ENCODE assay signal across 9 cellular contexts in genomic region chr10:72298774-72299519, GRCh38. TPM values are rescaled to one million over a fixed set of nuclear protein-coding genes. Genes with fewer than 3 reads are reported as not detected.
A peak's percentile ranks its signal among the peaks of the same experiment; 100 is the strongest.
DNase-seq lines count a peak whose midpoint lies in the region; ATAC-seq, FAIRE-seq and TF ChIP-seq lines count a peak whose summit lies in the region.
"Had no signal": no experiment of that assay in that cellular context is flagged by ENCODE, and none has a peak within 500 bp of the region (broad histone marks: within the 10 kb centered on the region; RNA-seq: fewer than 3 reads in every experiment).

No MANE protein-coding gene starts in this region.

- in situ Hi-C loops in HepG2 (cut with HindIII; ENCODE audit: extremely low pct_ligation_motif_present, low pct_unique_long_range_greater_than_20kb): no loop called here

- H3K27me3 ChIP-seq in HepG2 (ENCODE audit: control insufficient read depth in 1 of 2, insufficient read depth in 2 of 2, low read length in 2 of 2) (no peaks in the 10 kb centered on the region), right lobe of liver (peaks cover 0 to 5% of the 10 kb centered on the region in 2 donors), neural cell (ENCODE audit: insufficient read depth, low read depth, low read length) (no peaks in the 10 kb centered on the region)

- H4K20me1 ChIP-seq in HepG2 (ENCODE audit: insufficient read depth, low read length) (no peaks in the 10 kb centered on the region), neural cell (ENCODE audit: insufficient read depth) (no peaks in the 10 kb centered on the region)

- no peak overlapping the region for H3K4me2 ChIP-seq in HepG2 (ENCODE audit: low read depth, low read length)
- no peak overlapping the region for H3K4me2 ChIP-seq in neural cell (ENCODE audit: low read length)

- no peaks in the 10 kb centered on the region for H3K27me3 Mint-ChIP-seq in central memory CD8-positive, alpha-beta T cell

- FAIRE-seq in HepG2 (lab: Jason Lieb, UNC): no peak
- FAIRE-seq in frontal cortex (lab: Jason Lieb, UNC): no peak
- FAIRE-seq in HTR-8/SVneo (lab: Jason Lieb, UNC): no peak

- peaks cover 17% of the 10 kb centered on the region for H3K36me3 Mint-ChIP-seq in central memory CD8-positive, alpha-beta T cell (ENCODE audit: insufficient read depth)

- H3K9ac ChIP-seq in HepG2 (ENCODE audit: insufficient read depth, low read depth, low read length): no peak overlapping the region
- H3K9ac ChIP-seq in neural cell (ENCODE audit: low read length): peak overlapping the region; percentile 59

- TF ChIP-seq CTCF in HepG2 (CRISPR knock-in tag; IDR thresholded peaks at IDR 0.05): no peak
- TF ChIP-seq CTCF in right lobe of liver (IDR thresholded peaks at IDR 0.05): no peak
- TF ChIP-seq CTCF in neural cell (IDR thresholded peaks at IDR 0.05; ENCODE audit: poor library complexity, severe bottlenecking): no peak

- H3K27ac ChIP-seq in HepG2 (ENCODE audit: extremely low read length, insufficient read depth, low read length): no peak overlapping the region
- H3K27ac ChIP-seq in right lobe of liver: peak overlapping the region in 1 of 3 donors; percentile 78
- peak overlapping the region; percentile 61 for H3K27ac ChIP-seq in neural cell (ENCODE audit: low read length)

- CTCF ChIA-PET in HepG2 (lab: Yijun Ruan, JAX; ENCODE audit: low intra/inter-chr PET ratio, low total read pairs): no interaction called here

- POLR2A ChIA-PET in HepG2 (lab: Yijun Ruan, JAX): no interaction called here

- H3K27ac Mint-ChIP-seq in central memory CD8-positive, alpha-beta T cell (ENCODE audit: low read depth): peak overlapping the region; percentile 97

- no peaks in the 10 kb centered on the region for H3K36me3 ChIP-seq in HepG2 (replicated peaks in 1 of 2; ENCODE audit: control insufficient read depth in 1 of 2, insufficient read depth in 2 of 2, low read length in 2 of 2)
- no peaks in the 10 kb centered on the region for H3K36me3 ChIP-seq in right lobe of liver
- H3K36me3 ChIP-seq in neural cell (ENCODE audit: insufficient read depth, low read length): no peaks in the 10 kb centered on the region

- no peaks in the 10 kb centered on the region for H3F3A ChIP-seq in neural cell (ENCODE audit: insufficient read depth, low read length, poor library complexity, severe bottlenecking)

- H3K9me3 ChIP-seq in HepG2 (ENCODE audit: low read length) (no peaks in the 10 kb centered on the region), right lobe of liver (no peaks in the 10 kb centered on the region), neural cell (ENCODE audit: low read length) (no peaks in the 10 kb centered on the region)

- 72% methylated on average over 9 of the region's 13 CpGs for WGBS in HepG2 (ENCODE audit: low lambda C conversion rate)
- 50% methylated on average over 1 of the region's 13 CpGs for WGBS in right lobe of liver (ENCODE audit: insufficient coverage, low coverage, low lambda C conversion rate, missing lambda C conversion rate)

- peaks cover 45% of the 10 kb centered on the region for H3K4me1 ChIP-seq in HepG2 (ENCODE audit: insufficient read depth, low read length)
- peaks cover 0 to 3% (median 0%) of the 10 kb centered on the region in 4 donors for H3K4me1 ChIP-seq in right lobe of liver

- H3K4me3 ChIP-seq in HepG2 (replicated peaks in 1 of 3; ENCODE audit: insufficient read depth in 1 of 3, low read depth in 2 of 3, low read length in 3 of 3) (no peak overlapping the region), right lobe of liver (no peak overlapping the region), neural cell (ENCODE audit: low read length) (peak overlapping the region; percentile 78)

- intact Hi-C loops in HepG2 (cut with micrococcal nuclease; ENCODE audit: unreplicated experiment) (no loop called here), right lobe of liver (cut with DNase I) (no loop called here)

- no peaks in the 10 kb centered on the region for H3K9me3 Mint-ChIP-seq in central memory CD8-positive, alpha-beta T cell

- no peak overlapping the region for H3K4me3 Mint-ChIP-seq in central memory CD8-positive, alpha-beta T cell

- no peaks in the 10 kb centered on the region for H3K9me2 ChIP-seq in neural cell (ENCODE audit: insufficient read depth, low read length)

- ATAC-seq in HepG2 (peak; percentile 23; the same call in 2 of the 3 replicates), right lobe of liver (no peak), HG02798 (IDR thresholded peaks at IDR 0.05; ENCODE audit: poor library complexity, unreplicated experiment) (no peak)
- no peak for ATAC-seq in central memory CD8-positive, alpha-beta T cell (replicated peaks; ENCODE audit: extremely low read depth, poor library complexity, severe bottlenecking)

- TF ChIP-seq EP300 in HepG2 (IDR thresholded peaks at IDR 0.05; ENCODE audit: low read depth in 2 of 2, low read length in 2 of 2): no peak
- no peak for TF ChIP-seq EP300 in HepG2 (CRISPR knock-in tag; IDR thresholded peaks at IDR 0.05; ENCODE audit: borderline replicate concordance)
- TF ChIP-seq EP300 in neural cell (conservative IDR thresholded peaks at IDR 0.05; ENCODE audit: poor library complexity, severe bottlenecking): no peak

- H2AFZ ChIP-seq in HepG2 (ENCODE audit: low read length) (no peak overlapping the region), neural cell (ENCODE audit: low read depth, low read length) (peak overlapping the region; percentile 65)

- no TSS peak for BruUV-seq in HepG2 (replicated peaks; lab: Mats Ljungman, UMichigan)

- TF ChIP-seq POLR2A in HepG2 (IDR thresholded peaks at IDR 0.05; ENCODE audit: insufficient read depth in 1 of 2, low read depth in 2 of 2, low read length in 2 of 2) (no peak), right lobe of liver (IDR thresholded peaks at IDR 0.05) (no peak)

- DNase-seq in HepG2 (ENCODE audit: low spot score): no peak
- DNase-seq in right lobe of liver: no peak
- DNase-seq in central memory CD8-positive, alpha-beta T cell (ENCODE audit: low spot score in 2 of 2): no peak
- DNase-seq in middle frontal gyrus (ENCODE audit: extremely low spot score, low spot score): no peak
- no peak for DNase-seq in frontal cortex (ENCODE audit: low spot score in 2 of 2)
- no peak for DNase-seq in HTR-8/SVneo (ENCODE audit: insufficient read length, low spot score)
- DNase-seq: activated CD4-positive, alpha-beta T cell treated with anti-CD3 and anti-CD28 coated beads, Interleukin-2, amount 50 U/mL, for 48 hours had no signal

- TF ChIP-seq RAD21 in HepG2 (CRISPR knock-in tag; IDR thresholded peaks at IDR 0.05): no peak
- TF ChIP-seq RAD21 in neural cell (conservative IDR thresholded peaks at IDR 0.05): no peak

- peaks cover 37% of the 10 kb centered on the region for H3K4me1 Mint-ChIP-seq in central memory CD8-positive, alpha-beta T cell

- H3K79me2 ChIP-seq in HepG2 (ENCODE audit: insufficient read depth, low read length): no peaks in the 10 kb centered on the region
- H3K79me2 ChIP-seq in neural cell (replicated peaks; ENCODE audit: insufficient read depth, low read length): no peaks in the 10 kb centered on the region

RNA-seq across cellular contexts. Expression of gene DDIT4, which starts 25.2 kb away (rescaled TPM):
- total RNA-seq in HepG2 (2016; rRNA removed; fragmentation: Illumina TruSeq; extraction: Trizol) (35.2 and 35.6 TPM in 2 replicates), right lobe of liver (100 to 1,000 TPM in 4 of 6 experiments, 10 to 100 TPM in 2; 51.7 to 180 (median 143) TPM), frontal cortex (26.5 TPM)
- total RNA-seq in HepG2 (2016; cell fraction: cytosol; rRNA removed; fragmentation: Illumina TruSeq; extraction: Trizol; ENCODE audit: low read depth): 17.3 and 17.4 TPM in 2 replicates
- 35.9 and 37.2 TPM in 2 replicates for total RNA-seq in HepG2 (2016; cell fraction: insoluble cytoplasmic fraction; rRNA removed; fragmentation: Illumina TruSeq; extraction: Trizol)
- total RNA-seq in HepG2 (2016; cell fraction: membrane; rRNA removed; fragmentation: Illumina TruSeq; extraction: Trizol): 34.5 and 35.2 TPM in 2 replicates
- 19.2 and 19.4 TPM in 2 replicates for total RNA-seq in HepG2 (2016; cell fraction: nucleus; rRNA removed; fragmentation: Illumina TruSeq; extraction: Trizol)
- polyA plus RNA-seq in HepG2 (2011; rRNA removed) (40.7 and 78.9 TPM in 2 replicates), neural cell (29.7 and 29.9 TPM in 2 replicates)
- polyA plus RNA-seq in HepG2 (2011; cell fraction: cytosol; rRNA removed): 47.3 and 59.3 TPM in 2 replicates
- 73.1 and 98.3 TPM in 2 replicates for polyA plus RNA-seq in HepG2 (2011; cell fraction: nucleus; rRNA removed)
- polyA plus RNA-seq in HepG2 (2012): 82.2 and 137 TPM in 2 replicates
- polyA plus RNA-seq in HepG2 (2016; cell fraction: cytosol; fragmentation: Illumina TruSeq; extraction: Trizol; ENCODE audit: low read depth): 3.8 and 5.2 TPM in 2 replicates
- polyA plus RNA-seq in HepG2 (2016; cell fraction: insoluble cytoplasmic fraction; fragmentation: Illumina TruSeq; extraction: Trizol; ENCODE audit: low read depth): 24.9 and 26.7 TPM in 2 replicates
- polyA plus RNA-seq in HepG2 (2016; cell fraction: membrane; fragmentation: Illumina TruSeq; extraction: Trizol; ENCODE audit: low read depth): 8.1 and 8.4 TPM in 2 replicates
- 27.3 and 28.4 TPM in 2 replicates for polyA plus RNA-seq in HepG2 (2016; cell fraction: nucleus; fragmentation: Illumina TruSeq; extraction: Trizol; ENCODE audit: insufficient read depth, low read depth)
- polyA minus RNA-seq in HepG2 (2011; rRNA and poly(A)+ RNA removed; ENCODE audit: low replicate concordance): 150 and 161 TPM in 2 replicates
- polyA minus RNA-seq in HepG2 (2011; cell fraction: cytosol; rRNA and poly(A)+ RNA removed): 74.7 and 77.2 TPM in 2 replicates
- polyA minus RNA-seq in HepG2 (2011; cell fraction: nucleus; rRNA and poly(A)+ RNA removed): 51.2 and 56.2 TPM in 2 replicates
- polyA minus RNA-seq in neural cell: 39.1 and 52.6 TPM in 2 replicates

RNA-seq across cellular contexts. Expression of gene DNAJB12, which starts 55.8 kb away (rescaled TPM):
- total RNA-seq in HepG2 (2016; rRNA removed; fragmentation: Illumina TruSeq; extraction: Trizol): 11.4 and 18.2 TPM in 2 replicates
- 3.9 and 5.0 TPM in 2 replicates for total RNA-seq in HepG2 (2016; cell fraction: cytosol; rRNA removed; fragmentation: Illumina TruSeq; extraction: Trizol; ENCODE audit: low read depth)
- total RNA-seq in HepG2 (2016; cell fraction: insoluble cytoplasmic fraction; rRNA removed; fragmentation: Illumina TruSeq; extraction: Trizol): 9.2 and 19.9 TPM in 2 replicates
- 6.8 and 7.7 TPM in 2 replicates for total RNA-seq in HepG2 (2016; cell fraction: membrane; rRNA removed; fragmentation: Illumina TruSeq; extraction: Trizol)
- total RNA-seq in HepG2 (2016; cell fraction: nucleus; rRNA removed; fragmentation: Illumina TruSeq; extraction: Trizol): 18.8 and 22.8 TPM in 2 replicates
- polyA plus RNA-seq in HepG2 (2011; rRNA removed): 10.8 and 13.6 TPM in 2 replicates
- 8.7 and 9.8 TPM in 2 replicates for polyA plus RNA-seq in HepG2 (2011; cell fraction: cytosol; rRNA removed)
- 21.4 and 23.3 TPM in 2 replicates for polyA plus RNA-seq in HepG2 (2011; cell fraction: nucleus; rRNA removed)
- polyA plus RNA-seq in HepG2 (2012): 11.6 and 13.7 TPM in 2 replicates
- polyA plus RNA-seq in HepG2 (2016; cell fraction: cytosol; fragmentation: Illumina TruSeq; extraction: Trizol; ENCODE audit: low read depth): 3.5 TPM in 2 replicates
- polyA plus RNA-seq in HepG2 (2016; cell fraction: insoluble cytoplasmic fraction; fragmentation: Illumina TruSeq; extraction: Trizol; ENCODE audit: low read depth): 9.6 and 12.1 TPM in 2 replicates
- polyA plus RNA-seq in HepG2 (2016; cell fraction: membrane; fragmentation: Illumina TruSeq; extraction: Trizol; ENCODE audit: low read depth): 5.2 and 5.7 TPM in 2 replicates
- 30.8 and 32.2 TPM in 2 replicates for polyA plus RNA-seq in HepG2 (2016; cell fraction: nucleus; fragmentation: Illumina TruSeq; extraction: Trizol; ENCODE audit: insufficient read depth, low read depth)
- polyA minus RNA-seq in HepG2 (2011; rRNA and poly(A)+ RNA removed; ENCODE audit: low replicate concordance): 15.9 and 24.1 TPM in 2 replicates
- 8.8 and 8.9 TPM in 2 replicates for polyA minus RNA-seq in HepG2 (2011; cell fraction: cytosol; rRNA and poly(A)+ RNA removed)
- 18.4 and 18.9 TPM in 2 replicates for polyA minus RNA-seq in HepG2 (2011; cell fraction: nucleus; rRNA and poly(A)+ RNA removed)
- total RNA-seq in right lobe of liver: 10 to 100 TPM; 16.6 to 22.1 (median 19.2) TPM
- polyA plus RNA-seq in neural cell: 20.1 and 24.5 TPM in 2 replicates
- polyA minus RNA-seq in neural cell: 27.1 and 29.0 TPM in 2 replicates
- 14.3 TPM for total RNA-seq in frontal cortex
